Comparison of ENCODE assay signal across 20 cellular contexts in genomic region chr22:24813861-24814770, GRCh38. TPM values are rescaled to one million over a fixed set of nuclear protein-coding genes. Genes with fewer than 3 reads are reported as not detected.
DNase-seq lines count a peak whose midpoint lies in the region; ATAC-seq and TF ChIP-seq lines count a peak whose summit lies in the region.
"Had no signal": no experiment of that assay in that cellular context is flagged by ENCODE, and none has a peak within 500 bp of the region (broad histone marks: within the 10 kb centered on the region; RNA-seq: fewer than 3 reads in every experiment).

No MANE protein-coding gene starts in this region.

- no peak overlapping the region for H4K91ac ChIP-seq in neuronal stem cell (ENCODE audit: low read depth, low read length, poor library complexity)

- H2BK5ac ChIP-seq in neuronal stem cell (ENCODE audit: low read length), result peak overlapping the region; percentile 31

- no peak overlapping the region for H3K4ac ChIP-seq in neuronal stem cell (ENCODE audit: low read length)

- H3K79me1 ChIP-seq in neuronal stem cell (ENCODE audit: low read depth, low read length), result no peaks in the 10 kb centered on the region

- TF ChIP-seq RAD21 in Ishikawa (IDR thresholded peaks at IDR 0.05; ENCODE audit: low read depth), result no peak

- H3K4me3 ChIP-seq in right atrium auricular region (no peak overlapping the region), neuronal stem cell (ENCODE audit: low read length in 2 of 2) (no peak overlapping the region)
- H3K4me3 ChIP-seq: GM12878 had no signal

- intact Hi-C loops in Right ventricle myocardium inferior (cut with DNase I), result no loop called here

- TF ChIP-seq EP300 in Ishikawa (IDR thresholded peaks at IDR 0.05; ENCODE audit: borderline replicate concordance), result no peak

- H3K27me3 ChIP-seq in right atrium auricular region (no peaks in the 10 kb centered on the region), neuronal stem cell (ENCODE audit: control insufficient read depth in 3 of 3, insufficient read depth in 3 of 3, low read depth in 1 of 3, low read length in 3 of 3) (peaks cover 0 to 8% (median 2%) of the 10 kb centered on the region in 3 experiments)
- H3K27me3 ChIP-seq: BE2C had no signal

- H3K4me1 ChIP-seq in right atrium auricular region, result peaks cover 0 to 39% of the 10 kb centered on the region in 2 donors
- peaks cover 4 to 14% of the 10 kb centered on the region in 2 donors for H3K4me1 ChIP-seq in neuronal stem cell (ENCODE audit: control insufficient read depth in 2 of 2, insufficient read depth in 1 of 2, low read depth in 1 of 2, low read length in 2 of 2)

- H3K9me3 ChIP-seq in right atrium auricular region (no peaks in the 10 kb centered on the region), neuronal stem cell (replicated peaks in 1 of 2; ENCODE audit: control insufficient read depth in 2 of 2, insufficient read depth in 1 of 2, low read depth in 1 of 2, low read length in 2 of 2) (no peaks in the 10 kb centered on the region)
- H3K9me3 ChIP-seq: BE2C had no signal

- no peak overlapping the region for H3K14ac ChIP-seq in neuronal stem cell (ENCODE audit: low read length)

- no peak overlapping the region for H3K9ac ChIP-seq in neuronal stem cell (ENCODE audit: low read depth, low read length, poor library complexity)

- no peak overlapping the region for H3K23ac ChIP-seq in neuronal stem cell (ENCODE audit: low read depth, low read length, poor library complexity)

- no peak for ATAC-seq in Right ventricle myocardium inferior
- no peak for ATAC-seq in left lobe of liver
- ATAC-seq: GM12878, HCT116 had no signal

- H3K18ac ChIP-seq in neuronal stem cell (ENCODE audit: low read length), result no peak overlapping the region

- DNase-seq in right atrium auricular region (ENCODE audit: low spot score) (no peak), Right ventricle myocardium inferior (ENCODE audit: missing footprints) (no peak), neuronal stem cell (ENCODE audit: low spot score) (no peak), HUDEP-2 (lab: John Stamatoyannopoulos, UW; ENCODE audit: unreplicated experiment in 76 of 76) (no peak), left lobe of liver (ENCODE audit: low spot score) (no peak)
- DNase-seq: ACHN; BE2C; CD4-positive, CD25-positive, alpha-beta regulatory T cell; CD8-positive, alpha-beta memory T cell; COR-L47; DMS 273 treated with DMSO at 0.1 percent for 48 hours; DMS53; DND-41; EL; GOT3; H7 had no signal

- TF ChIP-seq CTCF in right atrium auricular region (IDR thresholded peaks at IDR 0.05), result no peak

- no peak overlapping the region for H2AFZ ChIP-seq in neuronal stem cell (ENCODE audit: low read length)

- peak overlapping the region; percentile 10 to 72 for H3K27ac ChIP-seq in right atrium auricular region
- H3K27ac ChIP-seq in neuronal stem cell (replicated peaks; ENCODE audit: low read length), result no peak overlapping the region

- no peak overlapping the region for H3K4me2 ChIP-seq in neuronal stem cell (ENCODE audit: insufficient read depth, low read length, poor library complexity, severe bottlenecking)

- no CpG with 5 or more reads among the region's 9 CpGs for WGBS in neuronal stem cell (ENCODE audit: extremely low coverage in 2 of 2, insufficient read length in 2 of 2, insufficient replicate concordance in 1 of 2), 2 donors

- H2BK120ac ChIP-seq in neuronal stem cell (ENCODE audit: low read depth, low read length), result no peak overlapping the region

- H2BK15ac ChIP-seq in neuronal stem cell (ENCODE audit: low read length), result no peak overlapping the region

- H2BK12ac ChIP-seq in neuronal stem cell (ENCODE audit: low read length), result no peak overlapping the region

- H4K8ac ChIP-seq in neuronal stem cell (ENCODE audit: low read depth, low read length), result no peak overlapping the region

- peak overlapping the region; percentile 3 for H2AK5ac ChIP-seq in neuronal stem cell (ENCODE audit: low read depth, low read length)

- H3K36me3 ChIP-seq in right atrium auricular region (no peaks in the 10 kb centered on the region), neuronal stem cell (replicated peaks in 1 of 2; ENCODE audit: control insufficient read depth in 2 of 2, insufficient read depth in 2 of 2, low read length in 2 of 2) (no peaks in the 10 kb centered on the region)
- H3K36me3 ChIP-seq: BE2C had no signal

TF ChIP-seq in Ishikawa, 13 proteins besides CTCF, POLR2A, EP300 and RAD21:
- no peak for TF ChIP-seq TCF12 (IDR thresholded peaks at IDR 0.05; ENCODE audit: low read depth)
- TF ChIP-seq REST (IDR thresholded peaks at IDR 0.05; ENCODE audit: low read depth), result peak; percentile 59
TF ChIP-seq in Ishikawa: peak in this region for 1.

RNA-seq across cellular contexts. Expression of gene SGSM1, which starts 8.1 kb away (rescaled TPM):
- 10 to 100 TPM; 13.9 to 14.9 TPM for total RNA-seq in right atrium auricular region
- total RNA-seq in Right ventricle myocardium inferior, result 7.5 TPM
- 2.0 TPM for polyA plus RNA-seq in neuronal stem cell (2013, experiment 1 of 2)
- polyA plus RNA-seq in neuronal stem cell (2013, experiment 2 of 2), result 1.6 TPM
- 0.18 TPM for total RNA-seq in left lobe of liver
- total RNA-seq: G401, GM12878 had no signal
- polyA plus RNA-seq: GM12878 had no signal

RNA-seq across cellular contexts. Expression of gene PIWIL3, which starts 39.6 kb away (rescaled TPM):
- total RNA-seq in right atrium auricular region, result not detected
- not detected for total RNA-seq in Right ventricle myocardium inferior
- not detected for polyA plus RNA-seq in neuronal stem cell (2013, experiment 1 of 2)
- polyA plus RNA-seq in neuronal stem cell (2013, experiment 2 of 2), result not detected
- not detected for total RNA-seq in left lobe of liver
- total RNA-seq: CD4-positive, CD25-positive, alpha-beta regulatory T cell; CD8-positive, alpha-beta memory T cell; G401 had no signal
- polyA plus RNA-seq: CD4-positive, CD25-positive, alpha-beta regulatory T cell; CD8-positive, alpha-beta memory T cell; GM12878 had no signal
